In the genomic region with DNA sequence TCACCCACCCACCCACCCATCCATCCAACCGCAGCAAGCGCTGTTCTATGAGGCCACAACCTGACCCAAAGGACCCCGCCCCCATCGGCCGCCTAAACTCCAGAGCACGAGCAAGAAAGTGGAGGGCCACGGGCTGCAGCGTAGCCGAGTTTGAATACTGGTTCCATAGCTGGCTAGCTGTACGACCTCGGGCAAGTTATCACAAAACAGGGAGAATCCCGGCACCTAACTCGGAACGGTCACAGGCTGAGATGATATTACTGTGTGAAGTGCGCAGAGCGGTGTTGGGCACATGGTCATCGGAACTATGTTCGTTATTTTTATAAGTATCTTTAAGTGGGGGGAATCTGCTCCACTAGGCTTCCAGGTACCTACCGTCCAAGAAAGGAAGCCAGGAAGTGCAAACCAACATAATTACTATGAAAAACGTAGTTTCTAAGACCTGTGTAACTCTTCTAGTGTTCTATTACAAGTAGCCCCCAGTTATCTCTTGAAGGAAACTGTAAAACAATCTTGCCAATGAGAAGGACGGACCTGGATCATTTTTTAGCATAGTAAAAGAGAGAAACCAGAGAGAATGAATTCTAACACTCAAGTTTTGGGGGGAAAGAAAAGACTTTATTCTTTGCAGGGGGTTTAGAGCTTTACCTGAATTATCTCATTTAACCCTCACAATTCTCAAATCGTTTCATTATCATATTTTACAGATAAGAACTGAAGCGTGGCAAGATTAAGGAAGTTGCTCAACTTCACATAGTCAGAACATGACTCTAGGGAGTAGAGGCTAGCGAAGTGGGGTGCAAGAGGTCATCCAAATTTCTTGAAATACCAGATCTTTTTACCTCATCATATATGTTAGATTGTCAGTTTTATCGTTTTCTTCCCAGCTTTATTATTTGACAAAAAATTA, we compare ENCODE assay signal across 1 cellular context.
TF ChIP-seq lines count a peak whose summit lies in the region.

No MANE protein-coding gene starts in this region.

TF ChIP-seq in SK-N-SH, 30 proteins besides CTCF, POLR2A, EP300 and RAD21 (continued from another document):
- 0 out of 2 replicates have a peak, but pooled peaks have one; percentile 6 for TF ChIP-seq JUND (IDR thresholded peaks at IDR 0.05)
